7 cellular contexts compared by ENCODE assay signal in genomic region chr2:37755921-37756559, GRCh38.
DNase-seq lines count a peak whose midpoint lies in the region; FAIRE-seq and TF ChIP-seq lines count a peak whose summit lies in the region.
"Not testable (repeated sequence)": the region's sequence is repeated elsewhere in the genome, so short reads cannot be mapped to it uniquely, and the experiment has no call there.

No MANE protein-coding gene starts in this region.

- H3K27me3 ChIP-seq in adipocyte (replicated peaks; ENCODE audit: control insufficient read depth, insufficient read depth, low read length); bronchial epithelial cell (ENCODE audit: control insufficient read depth, insufficient read depth, low read length); mesenchymal stem cell (ENCODE audit: control insufficient read depth in 1 of 2, insufficient read depth in 1 of 2, low read length in 2 of 2); smooth muscle cell (ENCODE audit: low read depth): not testable (repeated sequence)

- not testable (repeated sequence) for H3K4ac ChIP-seq in mesenchymal stem cell (ENCODE audit: low read depth in 1 of 2, low read length in 2 of 2)

- H3K36me3 ChIP-seq in adipocyte (ENCODE audit: control insufficient read depth, insufficient read depth, low read length, severe bottlenecking); bronchial epithelial cell (ENCODE audit: control insufficient read depth, insufficient read depth, low read length); mesenchymal stem cell (ENCODE audit: control insufficient read depth in 1 of 2, insufficient read depth in 2 of 2, low read depth in 1 of 2, low read length in 2 of 2); smooth muscle cell (ENCODE audit: low read depth): not testable (repeated sequence)

- peak overlapping the region; percentile 51 for H3K27ac ChIP-seq in mesenchymal stem cell (ENCODE audit: low read length, poor library complexity, severe bottlenecking)
- H3K27ac ChIP-seq in smooth muscle cell (ENCODE audit: low read depth) = not testable (repeated sequence)

- H4K91ac ChIP-seq in mesenchymal stem cell (ENCODE audit: low read length) = not testable (repeated sequence)

- not testable (repeated sequence) for H3K14ac ChIP-seq in mesenchymal stem cell (ENCODE audit: low read length in 2 of 2)

- not testable (repeated sequence) for H3K79me2 ChIP-seq in smooth muscle cell (ENCODE audit: low read depth)

- H4K20me1 ChIP-seq in smooth muscle cell (ENCODE audit: low read depth) = not testable (repeated sequence)

- H3K4me2 ChIP-seq in mesenchymal stem cell (ENCODE audit: low read length, poor library complexity, severe bottlenecking) = not testable (repeated sequence)
- peak overlapping the region; percentile 17 for H3K4me2 ChIP-seq in smooth muscle cell

- FAIRE-seq in GM18507 (lab: Jason Lieb, UNC) (peak; percentile 5), RCC 7860 (lab: Jason Lieb, UNC) (peak; percentile 99)
- FAIRE-seq in bronchial epithelial cell (lab: Jason Lieb, UNC) = not testable (repeated sequence)

- not testable (repeated sequence) for H2BK12ac ChIP-seq in mesenchymal stem cell (ENCODE audit: low read length in 2 of 2)

- H2BK120ac ChIP-seq in mesenchymal stem cell (ENCODE audit: low read depth, low read length) = not testable (repeated sequence)

- not testable (repeated sequence) for H3K23ac ChIP-seq in mesenchymal stem cell (ENCODE audit: low read length in 2 of 2)

- H3K4me3 ChIP-seq in adipocyte (ENCODE audit: low read length); bronchial epithelial cell (ENCODE audit: low read depth, low read length); mesenchymal stem cell (ENCODE audit: insufficient read depth in 1 of 2, low read depth in 1 of 2, low read length in 2 of 2); smooth muscle cell: not testable (repeated sequence)

- not testable (repeated sequence) for H3K9me3 ChIP-seq in adipocyte (ENCODE audit: control insufficient read depth, low read length); mesenchymal stem cell (ENCODE audit: control insufficient read depth, low read length); smooth muscle cell (replicated peaks; ENCODE audit: low read depth)

- H3F3A ChIP-seq in smooth muscle cell (ENCODE audit: low read depth) = not testable (repeated sequence)

- H2AK5ac ChIP-seq in mesenchymal stem cell (ENCODE audit: low read length, severe bottlenecking) = not testable (repeated sequence)

- WGBS in mesenchymal stem cell = 85% methylated on average over 1 of the region's 1 CpG
- WGBS in smooth muscle cell (ENCODE audit: low lambda C conversion rate) = 50% methylated on average over 1 of the region's 1 CpG

- H2BK15ac ChIP-seq in mesenchymal stem cell (ENCODE audit: low read depth, poor library complexity, severe bottlenecking) = not testable (repeated sequence)

- not testable (repeated sequence) for DNase-seq in GM18507 (ENCODE audit: extremely low spot score, insufficient read length, low read depth); adipocyte (ENCODE audit: low read depth); mesenchymal stem cell; smooth muscle cell (lab: John Stamatoyannopoulos, UW; ENCODE audit: unreplicated experiment)
- peak; percentile 87 for DNase-seq in RCC 7860 (ENCODE audit: low spot score)
- peak; percentile 53 for DNase-seq in bronchial epithelial cell (ENCODE audit: low read depth)
- DNase-seq in glomerular visceral epithelial cell (ENCODE audit: extremely low spot score) = peak; percentile 75

- H3K79me1 ChIP-seq in mesenchymal stem cell (replicated peaks; ENCODE audit: low read length, poor library complexity, severe bottlenecking) = not testable (repeated sequence)

- H2AFZ ChIP-seq in mesenchymal stem cell (ENCODE audit: low read depth, low read length); smooth muscle cell (ENCODE audit: low read depth): not testable (repeated sequence)

- H3K9ac ChIP-seq in adipocyte (ENCODE audit: low read length) = peak overlapping the region; percentile 54
- H3K9ac ChIP-seq in mesenchymal stem cell (ENCODE audit: low read length); smooth muscle cell (ENCODE audit: low read depth): not testable (repeated sequence)

- H3K18ac ChIP-seq in mesenchymal stem cell (ENCODE audit: low read depth in 1 of 2, low read length in 2 of 2) = not testable (repeated sequence)

- not testable (repeated sequence) for TF ChIP-seq CTCF in bronchial epithelial cell (IDR thresholded peaks at IDR 0.05; ENCODE audit: insufficient read depth, low read length, severe bottlenecking); smooth muscle cell (IDR thresholded peaks at IDR 0.05; ENCODE audit: borderline replicate concordance, insufficient read depth, poor library complexity, severe bottlenecking)

- not testable (repeated sequence) for H4K8ac ChIP-seq in mesenchymal stem cell (ENCODE audit: low read length)

- not testable (repeated sequence) for H2BK5ac ChIP-seq in mesenchymal stem cell (ENCODE audit: low read depth, low read length, poor library complexity, severe bottlenecking)

- peaks cover 29% of the 10 kb centered on the region for H3K4me1 ChIP-seq in adipocyte (ENCODE audit: control insufficient read depth, insufficient read depth, low read length)
- H3K4me1 ChIP-seq in mesenchymal stem cell (ENCODE audit: control insufficient read depth, insufficient read depth, low read depth, low read length); smooth muscle cell (ENCODE audit: low read depth): not testable (repeated sequence)
